In genomic region chr3:66997560-66998074, GRCh38 we compare ENCODE assay signal across 8 cellular contexts. TPM values are rescaled to one million over a fixed set of nuclear protein-coding genes. Genes with fewer than 3 reads are reported as not detected.
DNase-seq lines count a peak whose midpoint lies in the region; ATAC-seq, FAIRE-seq and TF ChIP-seq lines count a peak whose summit lies in the region.

No MANE protein-coding gene starts in this region.

- peak; percentile 15 for DNase-seq in activated CD4-positive, alpha-beta T cell treated with anti-CD3 and anti-CD28 coated beads for 48 hours
- no peak for DNase-seq in activated CD4-positive, alpha-beta T cell treated with anti-CD3 and anti-CD28 coated beads, Interleukin-2, amount 50 U/mL, for 4 hours
- DNase-seq in WTC11 (ENCODE audit: low spot score) (no peak), frontal cortex (ENCODE audit: low spot score in 2 of 2) (peak; percentile 12 to 23), small intestine (peak; percentile 6), activated gamma-delta T cell (lab: John Stamatoyannopoulos, UW) (no peak), cerebellum (ENCODE audit: low spot score) (no peak), ecto neural progenitor cell (ENCODE audit: low spot score) (no peak)

- no peaks in the 10 kb centered on the region for H3K36me3 Mint-ChIP-seq in WTC11

- H3K36me3 ChIP-seq in small intestine (ENCODE audit: control insufficient read depth in 2 of 2, insufficient read depth in 2 of 2, low read length in 2 of 2) = no peaks in the 10 kb centered on the region

- 3 to 9% (median 6%) methylated on average over 17 of the region's 17 CpGs for whole genome bisulfite sequencing in small intestine, 3 donors

- peaks cover 5% of the 10 kb centered on the region for H3K9me3 Mint-ChIP-seq in WTC11

- no peak for FAIRE-seq in frontal cortex (lab: Jason Lieb, UNC)
- no peak for FAIRE-seq in small intestine (lab: Jason Lieb, UNC)

- 0 out of 2 replicates have a peak, but pooled peaks cover 5% of the 10 kb centered on the region for H3K27me3 Mint-ChIP-seq in WTC11 (ENCODE audit: low read depth)

- H3K4me3 Mint-ChIP-seq in WTC11 = peak overlapping the region; percentile 93

- peak overlapping the region in 1 of 2 donors; percentile 38 for H3K4me3 ChIP-seq in small intestine (ENCODE audit: low read depth in 1 of 2, low read length in 2 of 2)

- H3K27ac Mint-ChIP-seq in WTC11 = no peak overlapping the region

- no peaks in the 10 kb centered on the region for H3K27me3 ChIP-seq in small intestine (ENCODE audit: control insufficient read depth in 2 of 2, insufficient read depth in 2 of 2, low read length in 2 of 2)

- peaks cover 0 to 2% of the 10 kb centered on the region in 2 donors for H3K4me1 ChIP-seq in small intestine (ENCODE audit: control insufficient read depth in 2 of 2, insufficient read depth in 1 of 2, low read depth in 1 of 2, low read length in 1 of 2)

- H3K27ac ChIP-seq in small intestine (ENCODE audit: low read depth in 1 of 2, low read length in 1 of 2) = no peak overlapping the region

- TF ChIP-seq CTCF in WTC11 (IDR thresholded peaks at IDR 0.05) = no peak

- no peak for ATAC-seq in WTC11

- POLR2A ChIA-PET in WTC11 (lab: Charles Lee) = interaction anchor here (0.6 to 1.4 kb wide), 8 partner anchors 9 to 563 kb away, joined by 3 to 10 read pairs (median 4); no protein-coding TSS in a partner anchor

- no peaks in the 10 kb centered on the region for H3K9me3 ChIP-seq in small intestine (ENCODE audit: control insufficient read depth, low read depth)

- CTCF ChIA-PET in WTC11 (lab: Charles Lee) = interaction anchor here (0.7 to 2.0 kb wide), 8 partner anchors 9 to 198 kb away, joined by 3 to 28 read pairs (median 6); no protein-coding TSS in a partner anchor

- H3K4me1 Mint-ChIP-seq in WTC11 = peaks cover 18% of the 10 kb centered on the region

TF ChIP-seq in WTC11, 78 proteins besides CTCF, POLR2A, EP300 and RAD21:
- no peak for TF ChIP-seq ZNF232 (CRISPR knock-in tag; IDR thresholded peaks at IDR 0.05)
- no peak for TF ChIP-seq ZNF425 (CRISPR knock-in tag; conservative IDR thresholded peaks at IDR 0.05)
- no peak for TF ChIP-seq PRDM15 (CRISPR knock-in tag; IDR thresholded peaks at IDR 0.05)
- no peak for TF ChIP-seq ZNF416 (CRISPR knock-in tag; IDR thresholded peaks at IDR 0.05)
- TF ChIP-seq FOXJ3 (CRISPR knock-in tag; IDR thresholded peaks at IDR 0.05; ENCODE audit: borderline replicate concordance) = no peak
- TF ChIP-seq IRF2 (CRISPR knock-in tag; IDR thresholded peaks at IDR 0.05; ENCODE audit: borderline replicate concordance, low read depth) = no peak
- no peak for TF ChIP-seq ATF3 (CRISPR knock-in tag; conservative IDR thresholded peaks at IDR 0.05)
- no peak for TF ChIP-seq ERG (CRISPR knock-in tag; IDR thresholded peaks at IDR 0.05)
TF ChIP-seq in WTC11: peak in this region for 0.

RNA-seq across cellular contexts. Expression of gene KBTBD8, which starts 0.5 kb away (rescaled TPM):
- total RNA-seq in WTC11 (2021) = 14.5 to 15.7 TPM (median 15.0 TPM) in 3 replicates
- total RNA-seq in frontal cortex = 19.2 TPM
- polyA plus RNA-seq in small intestine = 1 to 10 TPM in 2 of 3 donors, under 1 TPM in 1; 0.81 to 1.8 (median 1.7) TPM
- total RNA-seq in cerebellum = 9.0 TPM

Comparison
In these comparisons a context has a peak if more than half of its experiments do, and no peak if none do; other contexts are left out.
1. DNase-seq: peak in activated CD4-positive, alpha-beta T cell treated with anti-CD3 and anti-CD28 coated beads for 48 hours (single experiment), frontal cortex (2 of 2) and small intestine (single experiment); none in activated CD4-positive, alpha-beta T cell treated with anti-CD3 and anti-CD28 coated beads, Interleukin-2, amount 50 U/mL, for 4 hours (0 of 2), WTC11 (single experiment), activated gamma-delta T cell (single experiment), cerebellum (single experiment) and ecto neural progenitor cell (single experiment).